In the genomic region with DNA sequence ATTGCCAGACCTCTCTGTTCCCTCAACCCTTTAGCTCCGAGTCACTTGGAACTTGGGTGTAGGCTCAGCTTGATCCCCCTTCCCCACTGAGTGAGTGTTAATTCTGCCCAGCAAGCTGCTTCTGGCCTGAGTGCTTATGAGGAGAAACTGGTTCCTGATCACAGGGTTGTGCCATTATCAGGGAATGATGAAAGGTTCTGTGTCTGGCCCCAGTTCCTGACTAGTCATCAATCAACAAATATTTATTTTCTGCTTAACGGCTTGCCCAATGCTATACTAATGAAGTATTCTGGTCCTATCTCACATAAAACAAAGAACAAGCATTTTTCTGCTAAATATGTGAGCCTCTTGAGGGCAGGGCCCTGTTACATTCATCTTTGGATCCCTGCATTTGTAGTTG, we compare ENCODE assay signal across 19 cellular contexts.
"Had no signal": no experiment of that assay in that cellular context is flagged by ENCODE, and none has a peak within 500 bp of the region (broad histone marks: within the 10 kb centered on the region; RNA-seq: fewer than 3 reads in every experiment).

No MANE protein-coding gene starts in this region.

- H3K4me1 ChIP-seq: parathyroid adenoma, prostate gland had no signal

- ATAC-seq: left cardiac atrium, natural killer cell, sciatic nerve had no signal

- FAIRE-seq: endothelial cell of umbilical vein, kidney had no signal

- H3K27ac Mint-ChIP-seq: endodermal cell, natural killer cell had no signal

- DNase-seq: effector CD4-positive, alpha-beta T cell; endodermal cell; foreskin melanocyte; head of caudate nucleus; kidney; left cardiac atrium; mammary epithelial cell; natural killer cell; stimulated activated CD4-positive, alpha-beta T cell treated with anti-CD3 and anti-CD28 coated beads, Interleukin-2, amount 100 ng/mL, for 24 hours; stimulated activated CD4-positive, alpha-beta T cell treated with anti-CD3 and anti-CD28 coated beads, Interleukin-4, amount 100 ng/mL, for 4 hours; stimulated activated naive CD4-positive, alpha-beta T cell; trophoblast cell had no signal

- H3K9ac ChIP-seq: parathyroid adenoma had no signal

- H3K27me3 ChIP-seq: hepatocyte had no signal

- H3K4me2 ChIP-seq: hepatocyte had no signal

- H3K36me3 ChIP-seq: prostate gland had no signal

- H3K27ac ChIP-seq: coronary artery, hepatocyte, parathyroid adenoma, prostate gland had no signal

- H3K4me3 Mint-ChIP-seq: endodermal cell, natural killer cell, neural crest cell had no signal

- H2AFZ ChIP-seq: hepatocyte, parathyroid adenoma had no signal

- H3K36me3 Mint-ChIP-seq: natural killer cell had no signal

- H3K4me3 ChIP-seq: coronary artery, hepatocyte, prostate gland had no signal

- H3K9me3 ChIP-seq: prostate gland had no signal

- H3K9me3 Mint-ChIP-seq: endodermal cell, natural killer cell, neural crest cell had no signal
